In genomic region chr14:71586131-71586893, GRCh38 we compare ENCODE assay signal across 1 cellular context.
TF ChIP-seq lines count a peak whose summit lies in the region.

No MANE protein-coding gene starts in this region.

TF ChIP-seq in GM23338, 12 proteins besides CTCF, POLR2A, EP300 and RAD21 (continued from another document):
- TF ChIP-seq, protein P1, sequence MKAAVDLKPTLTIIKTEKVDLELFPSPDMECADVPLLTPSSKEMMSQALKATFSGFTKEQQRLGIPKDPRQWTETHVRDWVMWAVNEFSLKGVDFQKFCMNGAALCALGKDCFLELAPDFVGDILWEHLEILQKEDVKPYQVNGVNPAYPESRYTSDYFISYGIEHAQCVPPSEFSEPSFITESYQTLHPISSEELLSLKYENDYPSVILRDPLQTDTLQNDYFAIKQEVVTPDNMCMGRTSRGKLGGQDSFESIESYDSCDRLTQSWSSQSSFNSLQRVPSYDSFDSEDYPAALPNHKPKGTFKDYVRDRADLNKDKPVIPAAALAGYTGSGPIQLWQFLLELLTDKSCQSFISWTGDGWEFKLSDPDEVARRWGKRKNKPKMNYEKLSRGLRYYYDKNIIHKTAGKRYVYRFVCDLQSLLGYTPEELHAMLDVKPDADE (IDR thresholded peaks at IDR 0.05), result no peak
- TF ChIP-seq CREB1 (CRISPR knock-in tag; IDR thresholded peaks at IDR 0.05; ENCODE audit: low read depth) (no peak), STAT1 (IDR thresholded peaks at IDR 0.05; ENCODE audit: unreplicated experiment) (no peak), NANOG (IDR thresholded peaks at IDR 0.05; ENCODE audit: borderline replicate concordance) (no peak), ZNF331 (CRISPR knock-in tag; IDR thresholded peaks at IDR 0.05; ENCODE audit: low read depth) (no peak), EZH2 (IDR thresholded peaks at IDR 0.05; ENCODE audit: low read depth, unreplicated experiment) (no peak), REST (IDR thresholded peaks at IDR 0.05; ENCODE audit: unreplicated experiment) (no peak)
